ENCODE assay signal across 14 cellular contexts in genomic region chr5:119344231-119344630, GRCh38. TPM values are rescaled to one million over a fixed set of nuclear protein-coding genes. Genes with fewer than 3 reads are reported as not detected.
A peak's percentile ranks its signal among the peaks of the same experiment; 100 is the strongest.
DNase-seq lines count a peak whose midpoint lies in the region; ATAC-seq and TF ChIP-seq lines count a peak whose summit lies in the region.
"Had no signal": no experiment of that assay in that cellular context is flagged by ENCODE, and none has a peak within 500 bp of the region (broad histone marks: within the 10 kb centered on the region; RNA-seq: fewer than 3 reads in every experiment).

No MANE protein-coding gene starts in this region.

- no peaks in the 10 kb centered on the region for H3K9me2 ChIP-seq in SU-DHL-6 (replicated peaks; ENCODE audit: insufficient read depth, low read length)

- peaks cover 64% of the 10 kb centered on the region for H3K36me3 Mint-ChIP-seq in activated T-cell treated with anti-CD3 and anti-CD28 coated beads, Interleukin-2, amount 50 U/mL, for 24 hours (ENCODE audit: low read depth)
- H3K36me3 Mint-ChIP-seq in dendritic cell treated with granulocyte-macrophage colony-stimulating factor and Interleukin-4, amounts not matched to agents 40 ng/mL and 50 ng/mL, for 4 days (ENCODE audit: low read depth), result peaks cover 5% of the 10 kb centered on the region
- H3K36me3 Mint-ChIP-seq in stimulated activated memory B cell treated with anti-CD40 and anti-IgM and Interleukin-4, amounts not matched to agents 10 μg/mL and 1 μg/mL and 100 μg/mL, for 72 hours, result peaks cover 5% of the 10 kb centered on the region
- H3K36me3 Mint-ChIP-seq: WTC11 had no signal

- ATAC-seq in stimulated activated memory B cell treated with anti-CD40 and anti-IgM and Interleukin-4, amounts not matched to agents 10 μg/mL and 1 μg/mL and 100 μg/mL, for 72 hours, result no peak
- ATAC-seq: left colon, WTC11 had no signal

- H3K27ac ChIP-seq in SU-DHL-6 (ENCODE audit: low read depth, low read length), result peak overlapping the region; percentile 98
- H3K27ac ChIP-seq in right atrium auricular region, result no peak overlapping the region
- H3K27ac ChIP-seq: breast epithelium, tibial artery had no signal

- no peaks in the 10 kb centered on the region for H3K27me3 Mint-ChIP-seq in activated T-cell treated with anti-CD3 and anti-CD28 coated beads, Interleukin-2, amount 50 U/mL, for 24 hours
- H3K27me3 Mint-ChIP-seq in dendritic cell treated with granulocyte-macrophage colony-stimulating factor and Interleukin-4, amounts not matched to agents 40 ng/mL and 50 ng/mL, for 4 days, result no peaks in the 10 kb centered on the region
- H3K27me3 Mint-ChIP-seq in stimulated activated memory B cell treated with anti-CD40 and anti-IgM and Interleukin-4, amounts not matched to agents 10 μg/mL and 1 μg/mL and 100 μg/mL, for 72 hours, result no peaks in the 10 kb centered on the region

- H3K4me3 ChIP-seq in SU-DHL-6 (ENCODE audit: insufficient read depth, low read length, poor library complexity, severe bottlenecking), result peak overlapping the region; percentile 33
- no peak overlapping the region for H3K4me3 ChIP-seq in right atrium auricular region
- H3K4me3 ChIP-seq: breast epithelium, tibial artery had no signal

- peak overlapping the region; percentile 60 for H3K4me3 Mint-ChIP-seq in activated T-cell treated with anti-CD3 and anti-CD28 coated beads, Interleukin-2, amount 50 U/mL, for 24 hours
- peak overlapping the region; percentile 17 for H3K4me3 Mint-ChIP-seq in dendritic cell treated with granulocyte-macrophage colony-stimulating factor and Interleukin-4, amounts not matched to agents 40 ng/mL and 50 ng/mL, for 4 days
- no peak overlapping the region for H3K4me3 Mint-ChIP-seq in stimulated activated memory B cell treated with anti-CD40 and anti-IgM and Interleukin-4, amounts not matched to agents 10 μg/mL and 1 μg/mL and 100 μg/mL, for 72 hours
- H3K4me3 Mint-ChIP-seq: WTC11 had no signal

- peak overlapping the region; percentile 56 for H3K9ac ChIP-seq in SU-DHL-6 (ENCODE audit: low read length)

- TF ChIP-seq CTCF in SU-DHL-6 (IDR thresholded peaks at IDR 0.05; ENCODE audit: insufficient read depth, low read length, poor library complexity, severe bottlenecking) (no peak), right atrium auricular region (IDR thresholded peaks at IDR 0.05) (no peak)

- H4K20me1 ChIP-seq in SU-DHL-6 (ENCODE audit: low read depth, low read length), result no peaks in the 10 kb centered on the region

- no peak overlapping the region for H2AFZ ChIP-seq in SU-DHL-6 (ENCODE audit: low read depth, low read length, severe bottlenecking)

- no peaks in the 10 kb centered on the region for H3K4me1 ChIP-seq in right atrium auricular region
- H3K4me1 ChIP-seq: breast epithelium, tibial artery had no signal

- peak overlapping the region; percentile 94 for H3K4me2 ChIP-seq in SU-DHL-6 (ENCODE audit: low read depth, low read length, poor library complexity, severe bottlenecking)

- no peaks in the 10 kb centered on the region for H3K9me3 ChIP-seq in SU-DHL-6 (ENCODE audit: insufficient read depth, low read length)
- H3K9me3 ChIP-seq in right atrium auricular region, result no peaks in the 10 kb centered on the region
- H3K9me3 ChIP-seq: breast epithelium, tibial artery had no signal

- H3K9me3 Mint-ChIP-seq in activated T-cell treated with anti-CD3 and anti-CD28 coated beads, Interleukin-2, amount 50 U/mL, for 24 hours, result no peaks in the 10 kb centered on the region
- H3K9me3 Mint-ChIP-seq in dendritic cell treated with granulocyte-macrophage colony-stimulating factor and Interleukin-4, amounts not matched to agents 40 ng/mL and 50 ng/mL, for 4 days, result no peaks in the 10 kb centered on the region
- H3K9me3 Mint-ChIP-seq in stimulated activated memory B cell treated with anti-CD40 and anti-IgM and Interleukin-4, amounts not matched to agents 10 μg/mL and 1 μg/mL and 100 μg/mL, for 72 hours, result no peaks in the 10 kb centered on the region
- H3K9me3 Mint-ChIP-seq: WTC11 had no signal

- H3K27ac Mint-ChIP-seq in activated T-cell treated with anti-CD3 and anti-CD28 coated beads, Interleukin-2, amount 50 U/mL, for 24 hours, result peak overlapping the region; percentile 99
- peak overlapping the region; percentile 50 for H3K27ac Mint-ChIP-seq in dendritic cell treated with granulocyte-macrophage colony-stimulating factor and Interleukin-4, amounts not matched to agents 40 ng/mL and 50 ng/mL, for 4 days
- H3K27ac Mint-ChIP-seq in stimulated activated memory B cell treated with anti-CD40 and anti-IgM and Interleukin-4, amounts not matched to agents 10 μg/mL and 1 μg/mL and 100 μg/mL, for 72 hours, result peak overlapping the region; percentile 84
- H3K27ac Mint-ChIP-seq: WTC11 had no signal

- peaks cover 83% of the 10 kb centered on the region for H3K79me2 ChIP-seq in SU-DHL-6 (ENCODE audit: insufficient read depth, low read length)

- no peak for DNase-seq in activated T-cell treated with anti-CD3 and anti-CD28 coated beads, Interleukin-2, amount 50 U/mL, for 24 hours
- DNase-seq in activated T-cell treated with anti-CD3 and anti-CD28 coated beads for 4 hours (no peak), AG08396 (ENCODE audit: low spot score) (no peak), right atrium auricular region (ENCODE audit: low spot score) (no peak)
- DNase-seq in stimulated activated CD4-positive, alpha-beta T cell treated with anti-CD3 and anti-CD28 coated beads, Interleukin-12 subunit alpha, Interleukin-12 subunit beta, amount 100 ng/mL, for 4 hours, result no peak
- DNase-seq: effector CD8-positive, alpha-beta T cell; left colon; NCI-H1694; tibial artery had no signal

- peaks cover 88% of the 10 kb centered on the region for H3F3A ChIP-seq in SU-DHL-6 (ENCODE audit: insufficient read depth)

- H3K36me3 ChIP-seq in SU-DHL-6 (ENCODE audit: low read length), result no peaks in the 10 kb centered on the region
- H3K36me3 ChIP-seq in right atrium auricular region, result no peaks in the 10 kb centered on the region
- H3K36me3 ChIP-seq: breast epithelium, tibial artery had no signal

- intact Hi-C loops in dendritic cell treated with granulocyte-macrophage colony-stimulating factor and Interleukin-4, amounts not matched to agents 40 ng/mL and 50 ng/mL, for 4 days (cut with micrococcal nuclease), result no loop called here

- H3K27me3 ChIP-seq in SU-DHL-6 (ENCODE audit: low read length) (no peaks in the 10 kb centered on the region), right atrium auricular region (no peaks in the 10 kb centered on the region)
- H3K27me3 ChIP-seq: breast epithelium, tibial artery had no signal

- peaks cover 94% of the 10 kb centered on the region for H3K4me1 Mint-ChIP-seq in activated T-cell treated with anti-CD3 and anti-CD28 coated beads, Interleukin-2, amount 50 U/mL, for 24 hours (ENCODE audit: low read depth)
- peaks cover 82% of the 10 kb centered on the region for H3K4me1 Mint-ChIP-seq in dendritic cell treated with granulocyte-macrophage colony-stimulating factor and Interleukin-4, amounts not matched to agents 40 ng/mL and 50 ng/mL, for 4 days (ENCODE audit: low read depth)
- peaks cover 96% of the 10 kb centered on the region for H3K4me1 Mint-ChIP-seq in stimulated activated memory B cell treated with anti-CD40 and anti-IgM and Interleukin-4, amounts not matched to agents 10 μg/mL and 1 μg/mL and 100 μg/mL, for 72 hours

RNA-seq across cellular contexts. Expression of gene TNFAIP8, which starts 11.6 kb away (rescaled TPM):
- total RNA-seq in right atrium auricular region, result 1 to 10 TPM; 5.6 to 8.9 TPM
